Comparison of ENCODE assay signal across 31 cellular contexts in the genomic region with DNA sequence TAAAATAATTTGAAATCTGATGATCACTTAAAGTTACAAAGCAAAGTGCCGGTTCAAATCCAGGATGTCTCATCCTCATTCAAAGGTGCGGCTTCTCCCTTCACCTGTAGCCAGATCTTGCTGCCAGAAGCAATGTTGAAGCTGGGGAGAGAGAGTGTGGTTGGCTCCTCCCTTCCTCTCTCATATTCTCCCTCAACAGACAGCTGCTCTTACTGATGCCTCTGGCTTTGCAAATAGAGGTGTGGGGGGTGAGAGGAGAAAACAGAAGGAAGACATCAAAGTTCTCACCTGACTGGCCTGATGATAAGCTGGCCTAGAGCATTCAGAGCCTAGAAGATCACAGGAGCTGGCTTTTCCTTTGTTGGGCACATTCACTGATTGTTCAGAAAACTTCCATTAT. TPM values are rescaled to one million over a fixed set of nuclear protein-coding genes. Genes with fewer than 3 reads are reported as not detected.
"Had no signal": no experiment of that assay in that cellular context is flagged by ENCODE, and none has a peak within 500 bp of the region (broad histone marks: within the 10 kb centered on the region; RNA-seq: fewer than 3 reads in every experiment).

No MANE protein-coding gene starts in this region.

- H3K4me1 Mint-ChIP-seq: activated B cell treated with CpG ODN at 0.5 μM for 24 hours had no signal

- H3K79me2 ChIP-seq: hepatocyte had no signal

- H3K4me2 ChIP-seq: hepatocyte had no signal

- H3K4me1 ChIP-seq: esophagus squamous epithelium, gastroesophageal sphincter, heart right ventricle had no signal

- H3K9me3 Mint-ChIP-seq: activated B cell treated with CpG ODN at 0.5 μM for 24 hours; activated CD8-positive, alpha-beta T cell treated with anti-CD3 and anti-CD28 coated beads for 36 hours; T-helper 2 cell treated with Interferon-gamma antibody and Interleukin-4, amounts not matched to agents 5 μg/mL and 100 μg/mL, for 36 hours had no signal

- H3K4me3 Mint-ChIP-seq: activated B cell treated with CpG ODN at 0.5 μM for 24 hours; activated CD8-positive, alpha-beta T cell treated with anti-CD3 and anti-CD28 coated beads for 36 hours; activated naive CD8-positive, alpha-beta T cell; effector memory CD8-positive, alpha-beta T cell; T-helper 2 cell treated with Interferon-gamma antibody and Interleukin-4, amounts not matched to agents 5 μg/mL and 100 μg/mL, for 36 hours had no signal

- H3K4me3 ChIP-seq: esophagus squamous epithelium, gastroesophageal sphincter, heart right ventricle, hepatocyte had no signal

- H3K9me3 ChIP-seq: esophagus squamous epithelium, gastroesophageal sphincter, heart right ventricle had no signal

- DNase-seq: activated B cell treated with CpG ODN at 0.5 μM for 24 hours; activated CD4-positive, alpha-beta T cell treated with anti-CD3 and anti-CD28 coated beads for 48 hours; activated CD4-positive, alpha-beta T cell treated with anti-CD3 and anti-CD28 coated beads, Interleukin-2, amount 50 U/mL, for 1 hour; activated CD4-positive, alpha-beta T cell treated with anti-CD3 and anti-CD28 coated beads, Interleukin-2, amount 50 U/mL, for 48 hours; activated CD8-positive, alpha-beta memory T cell treated with anti-CD3 and anti-CD28 coated beads for 24 hours; activated CD8-positive, alpha-beta T cell treated with anti-CD3 and anti-CD28 coated beads for 36 hours; activated gamma-delta T cell treated with Interleukin-2 at 50 U/mL for 16 hours; activated naive CD4-positive, alpha-beta T cell treated with anti-CD3 and anti-CD28 coated beads, Interleukin-2, amount 50 U/mL, for 16 hours; activated naive CD4-positive, alpha-beta T cell treated with Interleukin-2 at 50 U/mL for 16 hours; activated T-cell treated with anti-CD3 and anti-CD28 coated beads, Interleukin-2, amount 50 U/mL, for 1 hour; activated T-cell treated with anti-CD3 and anti-CD28 coated beads, Interleukin-2, amount 50 U/mL, for 48 hours; amniotic stem cell; anterior cingulate cortex; brain microvascular endothelial cell; caudate nucleus; cortex of kidney; dermis blood vessel endothelial cell; effector CD4-positive, alpha-beta T cell; effector memory CD8-positive, alpha-beta T cell; esophagus squamous epithelium; foreskin melanocyte; heart right ventricle; T1000; WERI-Rb-1 had no signal

- H2AFZ ChIP-seq: hepatocyte had no signal

- H3K27me3 ChIP-seq: brain microvascular endothelial cell, esophagus squamous epithelium, gastroesophageal sphincter, heart right ventricle, hepatocyte had no signal

- H3K27ac ChIP-seq: brain microvascular endothelial cell, epithelial cell of prostate, esophagus squamous epithelium, gastroesophageal sphincter, heart right ventricle, hepatocyte, WERI-Rb-1 had no signal

- H3K27ac Mint-ChIP-seq: activated B cell treated with CpG ODN at 0.5 μM for 24 hours; activated CD8-positive, alpha-beta T cell treated with anti-CD3 and anti-CD28 coated beads for 36 hours; activated naive CD8-positive, alpha-beta T cell; effector memory CD8-positive, alpha-beta T cell; T-helper 2 cell treated with Interferon-gamma antibody and Interleukin-4, amounts not matched to agents 5 μg/mL and 100 μg/mL, for 36 hours had no signal

- H3K36me3 Mint-ChIP-seq: activated naive CD8-positive, alpha-beta T cell had no signal

- H3K36me3 ChIP-seq: brain microvascular endothelial cell, esophagus squamous epithelium, gastroesophageal sphincter, heart right ventricle, WERI-Rb-1 had no signal

- ATAC-seq: activated CD4-positive, CD25-positive, alpha-beta regulatory T cell treated with anti-CD3 and anti-CD28 coated beads, Interleukin-2, amount 50 U/mL, for 24 hours; activated CD8-positive, alpha-beta T cell treated with anti-CD3 and anti-CD28 coated beads for 36 hours; effector memory CD8-positive, alpha-beta T cell; gastroesophageal sphincter; heart right ventricle had no signal

RNA-seq across cellular contexts. Expression of gene BTC, which starts 28.3 kb away (rescaled TPM):
- total RNA-seq: activated B cell treated with CpG ODN at 0.5 μM for 24 hours; activated CD8-positive, alpha-beta T cell treated with anti-CD3 and anti-CD28 coated beads for 36 hours; endothelial cell of umbilical vein had no signal
